ENCODE assay signal across 19 cellular contexts in genomic region chr5:107655836-107656235, GRCh38. TPM values are rescaled to one million over a fixed set of nuclear protein-coding genes. Genes with fewer than 3 reads are reported as not detected.
DNase-seq lines count a peak whose midpoint lies in the region; ATAC-seq and TF ChIP-seq lines count a peak whose summit lies in the region.
"Had no signal": no experiment of that assay in that cellular context is flagged by ENCODE, and none has a peak within 500 bp of the region (broad histone marks: within the 10 kb centered on the region; RNA-seq: fewer than 3 reads in every experiment).

No MANE protein-coding gene starts in this region.

- H4K20me1 ChIP-seq in neural progenitor cell (ENCODE audit: low read depth): peaks cover 100% of the 10 kb centered on the region

- H3K27ac ChIP-seq in endodermal cell (ENCODE audit: low read depth, low read length): peak overlapping the region; percentile 21
- peak overlapping the region; percentile 83 for H3K27ac ChIP-seq in neural progenitor cell

- H3K9ac ChIP-seq in endodermal cell (ENCODE audit: extremely low read depth, low read length, poor library complexity, severe bottlenecking) (no peak overlapping the region), neural progenitor cell (peak overlapping the region; percentile 36)

- CTCF ChIA-PET in WTC11 (lab: Charles Lee): interaction anchor here (0.7 to 2.0 kb wide), 2 partner anchors 18 to 83 kb away, joined by 3 to 10 read pairs; no protein-coding TSS in a partner anchor

- H3K36me3 Mint-ChIP-seq in WTC11: no peaks in the 10 kb centered on the region
- no peaks in the 10 kb centered on the region for H3K36me3 Mint-ChIP-seq in endodermal cell (ENCODE audit: low read depth)
- peaks cover 4% of the 10 kb centered on the region for H3K36me3 Mint-ChIP-seq in neural progenitor cell
- H3K36me3 Mint-ChIP-seq in HFFc6 (ENCODE audit: low read depth): no peaks in the 10 kb centered on the region

- H3F3A ChIP-seq in neural progenitor cell (ENCODE audit: low read depth): peaks cover 62% of the 10 kb centered on the region

- peaks cover 100% of the 10 kb centered on the region for H3K79me2 ChIP-seq in neural progenitor cell (ENCODE audit: low read depth)

- H3K4me1 ChIP-seq in endodermal cell (ENCODE audit: control insufficient read depth, insufficient read depth, low read length) (peaks cover 18% of the 10 kb centered on the region), neural progenitor cell (peaks cover 100% of the 10 kb centered on the region)

- H3K4me3 Mint-ChIP-seq in WTC11 (no peak overlapping the region), endodermal cell (no peak overlapping the region), neural progenitor cell (peak overlapping the region; percentile 14), HFFc6 (no peak overlapping the region)

- peaks cover 8% of the 10 kb centered on the region for H3K36me3 ChIP-seq in endodermal cell (ENCODE audit: control insufficient read depth, insufficient read depth, low read length)
- no peaks in the 10 kb centered on the region for H3K36me3 ChIP-seq in neural progenitor cell

- H3K4me3 ChIP-seq in endodermal cell (ENCODE audit: low read length) (no peak overlapping the region), neural progenitor cell (peak overlapping the region; percentile 20)

- no peaks in the 10 kb centered on the region for H3K27me3 ChIP-seq in endodermal cell (ENCODE audit: control insufficient read depth, insufficient read depth, low read length, poor library complexity, severe bottlenecking)
- no peaks in the 10 kb centered on the region for H3K27me3 ChIP-seq in neural progenitor cell

- WGBS in endodermal cell (ENCODE audit: insufficient coverage in 1 of 2, insufficient read length in 1 of 2), 2 experiments: 86 to 92% methylated on average over 2 to 3 of the region's 3 CpGs

- H3K9me3 Mint-ChIP-seq in WTC11 (no peaks in the 10 kb centered on the region), endodermal cell (no peaks in the 10 kb centered on the region), neural progenitor cell (no peaks in the 10 kb centered on the region), HFFc6 (no peaks in the 10 kb centered on the region)

- POLR2A ChIA-PET in WTC11 (lab: Charles Lee): no interaction called here

- TF ChIP-seq CTCF in WTC11 (IDR thresholded peaks at IDR 0.05) (no peak), endodermal cell (conservative IDR thresholded peaks at IDR 0.05) (no peak), neural progenitor cell (IDR thresholded peaks at IDR 0.05) (no peak), HFFc6 (IDR thresholded peaks at IDR 0.05) (no peak)

- H3K4me2 ChIP-seq in neural progenitor cell: peak overlapping the region; percentile 74

- H3K4me1 Mint-ChIP-seq in WTC11 (peaks cover 52% of the 10 kb centered on the region), endodermal cell (peaks cover 36% of the 10 kb centered on the region), neural progenitor cell (peaks cover 79% of the 10 kb centered on the region), HFFc6 (ENCODE audit: low read depth) (no peaks in the 10 kb centered on the region)

- H3K27me3 Mint-ChIP-seq in WTC11 (ENCODE audit: low read depth) (peaks cover 15% of the 10 kb centered on the region), endodermal cell (ENCODE audit: insufficient read depth) (no peaks in the 10 kb centered on the region), neural progenitor cell (ENCODE audit: insufficient read depth, low read depth) (peaks cover 5% of the 10 kb centered on the region), HFFc6 (ENCODE audit: insufficient read depth) (peaks cover 3% of the 10 kb centered on the region)

- peak overlapping the region; percentile 67; the same call in 1 of the 2 replicates for H3K27ac Mint-ChIP-seq in WTC11
- no peak overlapping the region for H3K27ac Mint-ChIP-seq in endodermal cell
- peak overlapping the region; percentile 16 for H3K27ac Mint-ChIP-seq in neural progenitor cell
- no peak overlapping the region for H3K27ac Mint-ChIP-seq in HFFc6

- H2AFZ ChIP-seq in neural progenitor cell (replicated peaks): no peak overlapping the region

- DNase-seq in NCI-H2171 treated with DMSO at 0.1 percent for 48 hours (lab: John Stamatoyannopoulos, UW): peak; percentile 33
- DNase-seq in NCI-H2171 (lab: John Stamatoyannopoulos, UW): no peak
- no peak for DNase-seq in WTC11 (ENCODE audit: low spot score)
- no peak for DNase-seq in endodermal cell
- peak; percentile 48 for DNase-seq in neural progenitor cell (ENCODE audit: low spot score)
- DNase-seq in HFFc6: no peak
- DNase-seq in activated CD4-positive, alpha-beta T cell treated with anti-CD3 and anti-CD28 coated beads for 4 hours: no peak
- no peak for DNase-seq in superior temporal gyrus (ENCODE audit: extremely low spot score)
- DNase-seq: 8988T, C1 segment of cervical spinal cord, COR-L47, GOT3, KBM-7, NCI-H1092, NCI-H2107, NCI-H446 treated with DMSO at 0.1 percent for 48 hours, NCI-H774, SIG-M5 had no signal

- no peak for ATAC-seq in WTC11
- ATAC-seq: Panc1 had no signal

- H3K9me3 ChIP-seq in endodermal cell (ENCODE audit: control insufficient read depth, low read length) (no peaks in the 10 kb centered on the region), neural progenitor cell (ENCODE audit: low read depth) (no peaks in the 10 kb centered on the region)

TF ChIP-seq in WTC11, 78 proteins besides CTCF, POLR2A, EP300 and RAD21 (continues in another document):
- TF ChIP-seq USF2 (CRISPR knock-in tag; IDR thresholded peaks at IDR 0.05): no peak
- TF ChIP-seq NFATC4 (CRISPR knock-in tag; IDR thresholded peaks at IDR 0.05): no peak
- TF ChIP-seq PRDM15 (CRISPR knock-in tag; IDR thresholded peaks at IDR 0.05): no peak
- no peak for TF ChIP-seq ZNF425 (CRISPR knock-in tag; conservative IDR thresholded peaks at IDR 0.05)

RNA-seq across cellular contexts. Expression of gene EFNA5, which starts 14.9 kb away (rescaled TPM):
- total RNA-seq in WTC11 (2021) (17.4 to 23.6 TPM (median 23.2 TPM) in 3 replicates), endodermal cell (10 to 100 TPM; 53.3 to 63.1 TPM), neural progenitor cell (ENCODE audit: low replicate concordance) (70.5 and 105 TPM in 2 replicates)
- 26.6 TPM for polyA plus RNA-seq in endodermal cell (2013, experiment 1 of 2)
- 25.5 TPM for polyA plus RNA-seq in endodermal cell (2013, experiment 2 of 2)
- under 1 TPM in 1 of 6 experiments, not detected in 5; 0.26 TPM for total RNA-seq in HFFc6 (2021; fragmentation: NEBNext Ultra II Directional; extraction: Animal tissue kit (Norgen Biotek cat#: 25700))

Comparison
In these comparisons a context has a peak if more than half of its experiments do, and no peak if none do; other contexts are left out.
1. DNase-seq: peak in NCI-H2171 treated with DMSO at 0.1 percent for 48 hours (single experiment) and neural progenitor cell (single experiment); none in NCI-H2171 (single experiment), WTC11 (single experiment), endodermal cell (single experiment), HFFc6 (single experiment), activated CD4-positive, alpha-beta T cell treated with anti-CD3 and anti-CD28 coated beads for 4 hours (0 of 2) and superior temporal gyrus (single experiment).
2. H3K27ac Mint-ChIP-seq: peak in WTC11 (single experiment) and neural progenitor cell (single experiment); none in endodermal cell (single experiment) and HFFc6 (single experiment).
3. RNA of gene EFNA5, which starts 14.9 kb away (total RNA-seq): 70.5 to 105 TPM in neural progenitor cell, 53.3 to 63.1 TPM in endodermal cell and 17.4 to 23.6 TPM in WTC11; 0.26 TPM in HFFc6; every median in the first group is over 10 times any median in the second.